Comparison of ENCODE assay signal across 1 cellular context in genomic region chr9:93576296-93577044, GRCh38.
TF ChIP-seq lines count a peak whose summit lies in the region.

Gene PHF2, plus strand, starts transcription at chr9:93576584. Its CDS starts 190 bp downstream, at chr9:93576774.

TF ChIP-seq in HepG2, 621 proteins besides CTCF, POLR2A, EP300 and RAD21 (continued from another document):
- TF ChIP-seq ARID5B (CRISPR knock-in tag; IDR thresholded peaks at IDR 0.05) = no peak
- no peak for TF ChIP-seq GPN1 (CRISPR knock-in tag; IDR thresholded peaks at IDR 0.05; ENCODE audit: borderline replicate concordance)
- no peak for TF ChIP-seq MTF1 (CRISPR knock-in tag; IDR thresholded peaks at IDR 0.05)
- 0 out of 2 replicates have a peak, but pooled peaks have one; percentile 38 for TF ChIP-seq ESRRA (CRISPR knock-in tag; IDR thresholded peaks at IDR 0.05; ENCODE audit: low read depth)
- no peak for TF ChIP-seq AHR (CRISPR knock-in tag; IDR thresholded peaks at IDR 0.05)
- no peak for TF ChIP-seq ZNF12 (CRISPR knock-in tag; IDR thresholded peaks at IDR 0.05)
- no peak for TF ChIP-seq MAFK (conservative IDR thresholded peaks at IDR 0.05 in 1 of 2, IDR thresholded peaks at IDR 0.05 in 1 of 2; ENCODE audit: low read length in 2 of 2)
- no peak for TF ChIP-seq MTF2 (CRISPR knock-in tag; IDR thresholded peaks at IDR 0.05; ENCODE audit: borderline replicate concordance)
- no peak for TF ChIP-seq RAD51 (IDR thresholded peaks at IDR 0.05; ENCODE audit: borderline replicate concordance)
- TF ChIP-seq YY1 (IDR thresholded peaks at IDR 0.05; ENCODE audit: insufficient read depth, insufficient replicate concordance, low read depth, low read length) = peak; percentile 69
- peak; percentile 27 for TF ChIP-seq ZFY (CRISPR knock-in tag; IDR thresholded peaks at IDR 0.05)
- no peak for TF ChIP-seq ZNF124 (CRISPR knock-in tag; IDR thresholded peaks at IDR 0.05)
- TF ChIP-seq NFYB (CRISPR knock-in tag; IDR thresholded peaks at IDR 0.05) = no peak
- no peak for TF ChIP-seq IRF2 (CRISPR knock-in tag; IDR thresholded peaks at IDR 0.05)
